In the genomic region with DNA sequence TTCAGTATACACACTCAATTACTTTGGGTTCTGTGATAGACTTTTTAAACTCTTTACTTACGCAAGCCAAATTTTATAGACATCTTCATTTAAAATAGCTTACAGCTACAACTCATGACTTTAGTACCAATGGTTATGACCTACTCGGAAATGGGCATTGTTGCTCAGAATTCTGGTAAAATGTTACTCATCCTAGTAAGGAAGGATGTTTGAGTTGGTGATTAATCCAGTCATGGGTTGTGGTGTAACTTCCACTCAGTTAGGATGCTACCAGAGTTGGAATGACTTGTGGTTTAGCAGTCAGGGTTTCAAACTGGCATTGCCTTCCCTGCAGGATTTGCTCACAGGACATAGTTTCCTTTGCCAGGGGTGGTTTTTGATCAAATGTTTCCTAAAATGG, we compare ENCODE assay signal across 14 cellular contexts. TPM values are rescaled to one million over a fixed set of nuclear protein-coding genes. Genes with fewer than 3 reads are reported as not detected.
A peak's percentile ranks its signal among the peaks of the same experiment; 100 is the strongest.
DNase-seq lines count a peak whose midpoint lies in the region; ATAC-seq, FAIRE-seq and TF ChIP-seq lines count a peak whose summit lies in the region.
"Had no signal": no experiment of that assay in that cellular context is flagged by ENCODE, and none has a peak within 500 bp of the region (broad histone marks: within the 10 kb centered on the region; RNA-seq: fewer than 3 reads in every experiment).

No MANE protein-coding gene starts in this region.

- no peak for TF ChIP-seq RAD21 in HepG2 (CRISPR knock-in tag; IDR thresholded peaks at IDR 0.05)

- in situ Hi-C loops in HepG2 (cut with HindIII; ENCODE audit: extremely low pct_ligation_motif_present, low pct_unique_long_range_greater_than_20kb) = no loop called here

- no peak for ATAC-seq in HepG2

- peak overlapping the region in 5 of 11 experiments; percentile 8 to 83 (median 77); a peak in 10 of 22 replicates for H3K27ac ChIP-seq in BLaER1 treated with 17β-estradiol and CSF1 and Interleukin-3, amounts not matched to agents 10 nM and 100 nM
- H3K27ac ChIP-seq in HepG2 (ENCODE audit: extremely low read length, insufficient read depth, low read length) (no peak overlapping the region), adrenal gland (no peak overlapping the region)
- H3K27ac ChIP-seq: coronary artery had no signal

- no TSS peak for BruUV-seq in HepG2 (replicated peaks; lab: Mats Ljungman, UMichigan)

- peak overlapping the region in 4 of 11 experiments; percentile 9 to 60 (median 49); a peak in 5 of 22 replicates for H3K9ac ChIP-seq in BLaER1 treated with 17β-estradiol and CSF1 and Interleukin-3, amounts not matched to agents 10 nM and 100 nM
- H3K9ac ChIP-seq in HepG2 (ENCODE audit: insufficient read depth, low read depth, low read length) = no peak overlapping the region

- CTCF ChIA-PET in HepG2 (lab: Yijun Ruan, JAX; ENCODE audit: low intra/inter-chr PET ratio, low total read pairs) = no interaction called here

- no peaks in the 10 kb centered on the region for H3K36me3 ChIP-seq in BLaER1 treated with 17β-estradiol and CSF1 and Interleukin-3, amounts not matched to agents 10 nM and 100 nM
- no peaks in the 10 kb centered on the region for H3K36me3 ChIP-seq in HepG2 (replicated peaks in 1 of 2; ENCODE audit: control insufficient read depth in 1 of 2, insufficient read depth in 2 of 2, low read length in 2 of 2)
- H3K36me3 ChIP-seq in adrenal gland (replicated peaks in 1 of 2) = no peaks in the 10 kb centered on the region

- POLR2A ChIA-PET in HepG2 (lab: Yijun Ruan, JAX) = no interaction called here

- intact Hi-C loops in HepG2 (cut with micrococcal nuclease; ENCODE audit: unreplicated experiment) (no loop called here), adrenal gland (cut with DNase I) (no loop called here)

- H3K9me3 ChIP-seq in BLaER1 treated with 17β-estradiol and CSF1 and Interleukin-3, amounts not matched to agents 10 nM and 100 nM (replicated peaks in 1 of 11) = no peaks in the 10 kb centered on the region
- H3K9me3 ChIP-seq in HepG2 (ENCODE audit: low read length) (no peaks in the 10 kb centered on the region), adrenal gland (replicated peaks in 1 of 3) (no peaks in the 10 kb centered on the region)

- FAIRE-seq in HepG2 (lab: Jason Lieb, UNC) = no peak

- H3K4me2 ChIP-seq in BLaER1 treated with 17β-estradiol and CSF1 and Interleukin-3, amounts not matched to agents 10 nM and 100 nM = peak overlapping the region in 10 of 11 experiments; percentile 1 to 75 (median 36); a peak in 16 of 22 replicates
- H3K4me2 ChIP-seq in HepG2 (ENCODE audit: low read depth, low read length) = no peak overlapping the region

- no peaks in the 10 kb centered on the region for H3K27me3 ChIP-seq in BLaER1 treated with 17β-estradiol and CSF1 and Interleukin-3, amounts not matched to agents 10 nM and 100 nM
- H3K27me3 ChIP-seq in HepG2 (ENCODE audit: control insufficient read depth in 1 of 2, insufficient read depth in 2 of 2, low read length in 2 of 2) (no peaks in the 10 kb centered on the region), adrenal gland (no peaks in the 10 kb centered on the region)

- no peak overlapping the region for H3K4me3 ChIP-seq in BLaER1 treated with 17β-estradiol and CSF1 and Interleukin-3, amounts not matched to agents 10 nM and 100 nM
- no peak overlapping the region for H3K4me3 ChIP-seq in choroid plexus epithelial cell (ENCODE audit: low read depth, low read length)
- no peak overlapping the region for H3K4me3 ChIP-seq in HepG2 (replicated peaks in 1 of 3; ENCODE audit: insufficient read depth in 1 of 3, low read depth in 2 of 3, low read length in 3 of 3)
- no peak overlapping the region for H3K4me3 ChIP-seq in adrenal gland
- H3K4me3 ChIP-seq: coronary artery had no signal

- H3K79me2 ChIP-seq in HepG2 (ENCODE audit: insufficient read depth, low read length) = no peaks in the 10 kb centered on the region

- no peak overlapping the region for H2AFZ ChIP-seq in HepG2 (ENCODE audit: low read length)

- TF ChIP-seq POLR2A in HepG2 (IDR thresholded peaks at IDR 0.05; ENCODE audit: insufficient read depth in 1 of 2, low read depth in 2 of 2, low read length in 2 of 2) = no peak
- TF ChIP-seq POLR2A in adrenal gland (IDR thresholded peaks at IDR 0.05) = no peak

- H3K4me1 ChIP-seq in BLaER1 treated with 17β-estradiol and CSF1 and Interleukin-3, amounts not matched to agents 10 nM and 100 nM = peaks cover 8 to 75% (median 21%) of the 10 kb centered on the region in 10 experiments; a peak in 17 of 20 replicates
- H3K4me1 ChIP-seq in HepG2 (ENCODE audit: insufficient read depth, low read length) = peaks cover 8% of the 10 kb centered on the region
- no peaks in the 10 kb centered on the region for H3K4me1 ChIP-seq in adrenal gland (replicated peaks in 1 of 2)

- H4K20me1 ChIP-seq in BLaER1 treated with 17β-estradiol and CSF1 and Interleukin-3, amounts not matched to agents 10 nM and 100 nM = no peaks in the 10 kb centered on the region
- no peaks in the 10 kb centered on the region for H4K20me1 ChIP-seq in HepG2 (ENCODE audit: insufficient read depth, low read length)

- no peak for TF ChIP-seq CTCF in choroid plexus epithelial cell (conservative IDR thresholded peaks at IDR 0.05; ENCODE audit: low read depth, low read length)
- no peak for TF ChIP-seq CTCF in HepG2 (CRISPR knock-in tag; IDR thresholded peaks at IDR 0.05)
- no peak for TF ChIP-seq CTCF in adrenal gland (IDR thresholded peaks at IDR 0.05)

- TF ChIP-seq EP300 in HepG2 (IDR thresholded peaks at IDR 0.05; ENCODE audit: low read depth in 2 of 2, low read length in 2 of 2) (no peak), HepG2 (CRISPR knock-in tag; IDR thresholded peaks at IDR 0.05; ENCODE audit: borderline replicate concordance) (no peak)

- WGBS in HepG2 (ENCODE audit: low lambda C conversion rate) = 50% methylated on average over 2 of the region's 2 CpGs
- WGBS in adrenal gland, 4 donors = 75 to 93% (median 81%) methylated on average over 2 of the region's 2 CpGs

- DNase-seq in HT1080 (ENCODE audit: low read depth) = peak; percentile 96
- peak; percentile 80 for DNase-seq in choroid plexus epithelial cell (ENCODE audit: low read depth)
- peak; percentile 73 for DNase-seq in myocyte (ENCODE audit: low read depth)
- no peak for DNase-seq in HepG2 (ENCODE audit: low spot score)
- DNase-seq in adrenal gland = no peak
- no peak for DNase-seq in NCI-H1105 treated with DMSO at 0.1 percent for 48 hours (lab: John Stamatoyannopoulos, UW)
- no peak for DNase-seq in NK-92 (lab: John Stamatoyannopoulos, UW; ENCODE audit: unreplicated experiment)
- DNase-seq: activated B cell treated with CpG ODN at 0.5 μM for 24 hours; activated effector memory CD4-positive, alpha-beta T cell treated with Interleukin-2 at 50 U/mL for 16 hours; NCI-H2081 treated with DMSO at 0.1 percent for 48 hours; stimulated activated CD4-positive, alpha-beta T cell treated with anti-CD3 and anti-CD28 coated beads, Interleukin-1b, Interleukin-23, amount 100 ng/mL, for 48 hours; substantia nigra had no signal

TF ChIP-seq in HepG2, 621 proteins besides CTCF, POLR2A, EP300 and RAD21 (continues in another document):
- no peak for TF ChIP-seq ZFP91 (CRISPR knock-in tag; IDR thresholded peaks at IDR 0.05; ENCODE audit: borderline replicate concordance)

RNA-seq across cellular contexts. Expression of gene NPC1, which starts 7.4 kb away (rescaled TPM):
- total RNA-seq in HT1080 (2014; rRNA removed; shearing (Covaris generic)) = 103 and 105 TPM in 2 replicates
- 54.5 and 71.9 TPM in 2 replicates for polyA plus RNA-seq in HT1080 (2015; cell fraction: cytosol; rRNA removed)
- 377 and 383 TPM in 2 replicates for polyA plus RNA-seq in HT1080 (2015; cell fraction: nucleus; rRNA removed)
- total RNA-seq in myocyte (40.4 and 54.0 TPM in 2 replicates), HepG2 (2016; rRNA removed; fragmentation: Illumina TruSeq; extraction: Trizol) (28.6 and 46.5 TPM in 2 replicates), adrenal gland (1,000 to 10,000 TPM in 1 of 8 donors, 100 to 1,000 TPM in 5, 10 to 100 TPM in 2; 93.6 to 1,631 (median 117) TPM)
- 54.7 TPM for polyA plus RNA-seq in myocyte (2012)
- 8.3 and 10.0 TPM in 2 replicates for total RNA-seq in HepG2 (2016; cell fraction: cytosol; rRNA removed; fragmentation: Illumina TruSeq; extraction: Trizol; ENCODE audit: low read depth)
- total RNA-seq in HepG2 (2016; cell fraction: insoluble cytoplasmic fraction; rRNA removed; fragmentation: Illumina TruSeq; extraction: Trizol) = 22.8 and 44.6 TPM in 2 replicates
- total RNA-seq in HepG2 (2016; cell fraction: membrane; rRNA removed; fragmentation: Illumina TruSeq; extraction: Trizol) = 11.8 and 17.8 TPM in 2 replicates
- total RNA-seq in HepG2 (2016; cell fraction: nucleus; rRNA removed; fragmentation: Illumina TruSeq; extraction: Trizol) = 80.8 and 107 TPM in 2 replicates
- polyA plus RNA-seq in HepG2 (2011; rRNA removed) (114 and 121 TPM in 2 replicates), adrenal gland (100 to 1,000 TPM in 1 of 3 donors, 10 to 100 TPM in 2; 38.3 to 361 (median 71.3) TPM)
- polyA plus RNA-seq in HepG2 (2011; cell fraction: cytosol; rRNA removed) = 149 and 162 TPM in 2 replicates
- 224 and 235 TPM in 2 replicates for polyA plus RNA-seq in HepG2 (2011; cell fraction: nucleus; rRNA removed)
- polyA plus RNA-seq in HepG2 (2012) = 89.5 and 105 TPM in 2 replicates
- polyA plus RNA-seq in HepG2 (2016; cell fraction: cytosol; fragmentation: Illumina TruSeq; extraction: Trizol; ENCODE audit: low read depth) = 2.8 and 3.1 TPM in 2 replicates
- 16.2 and 18.5 TPM in 2 replicates for polyA plus RNA-seq in HepG2 (2016; cell fraction: insoluble cytoplasmic fraction; fragmentation: Illumina TruSeq; extraction: Trizol; ENCODE audit: low read depth)
- 4.5 and 6.4 TPM in 2 replicates for polyA plus RNA-seq in HepG2 (2016; cell fraction: membrane; fragmentation: Illumina TruSeq; extraction: Trizol; ENCODE audit: low read depth)
- polyA plus RNA-seq in HepG2 (2016; cell fraction: nucleus; fragmentation: Illumina TruSeq; extraction: Trizol; ENCODE audit: insufficient read depth, low read depth) = 80.1 and 82.3 TPM in 2 replicates
- 256 and 622 TPM in 2 replicates for polyA minus RNA-seq in HepG2 (2011; rRNA and poly(A)+ RNA removed; ENCODE audit: low replicate concordance)
- 144 and 165 TPM in 2 replicates for polyA minus RNA-seq in HepG2 (2011; cell fraction: cytosol; rRNA and poly(A)+ RNA removed)
- 343 and 354 TPM in 2 replicates for polyA minus RNA-seq in HepG2 (2011; cell fraction: nucleus; rRNA and poly(A)+ RNA removed)

Comparison
In these comparisons a context has a peak if more than half of its experiments do, and no peak if none do; other contexts are left out.
1. DNase-seq: peak in HT1080 (single experiment), choroid plexus epithelial cell (single experiment) and myocyte (single experiment); none in HepG2 (single experiment), adrenal gland (0 of 7), NCI-H1105 treated with DMSO at 0.1 percent for 48 hours (single experiment) and NK-92 (single experiment).